9 cellular contexts compared by ENCODE assay signal in the genomic region with DNA sequence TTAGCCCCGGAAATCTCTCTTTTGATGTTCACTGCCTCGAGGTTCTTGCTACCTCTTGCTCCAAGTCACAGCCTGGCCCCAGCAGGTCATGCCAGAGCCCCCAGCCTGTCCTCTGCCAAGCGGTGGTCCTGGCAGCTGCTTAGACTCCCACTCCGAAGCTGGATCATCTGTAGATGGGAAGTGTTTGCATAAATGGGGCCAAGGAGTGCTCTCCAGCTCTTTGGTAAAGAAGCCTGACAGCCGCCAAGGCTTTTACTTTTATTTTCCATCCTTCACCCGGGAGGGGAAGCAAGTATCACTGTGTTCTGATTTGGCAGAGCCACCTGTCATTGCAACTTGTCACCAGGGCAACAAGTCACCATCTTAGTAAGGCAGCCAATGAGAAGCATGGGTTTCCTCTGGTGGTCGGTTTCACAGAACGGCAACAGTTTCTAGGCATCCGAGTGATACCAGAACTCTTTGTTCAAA. TPM values are rescaled to one million over a fixed set of nuclear protein-coding genes. Genes with fewer than 3 reads are reported as not detected.
DNase-seq lines count a peak whose midpoint lies in the region; ATAC-seq, FAIRE-seq and TF ChIP-seq lines count a peak whose summit lies in the region.
"Had no signal": no experiment of that assay in that cellular context is flagged by ENCODE, and none has a peak within 500 bp of the region (broad histone marks: within the 10 kb centered on the region; RNA-seq: fewer than 3 reads in every experiment).

No MANE protein-coding gene starts in this region.

- peak overlapping the region in 2 of 4 donors; percentile 57 to 67 for H3K27ac ChIP-seq in Peyer's patch
- no peak overlapping the region for H3K27ac ChIP-seq in aorta (ENCODE audit: low read depth in 1 of 2, low read length in 2 of 2)
- no peak overlapping the region for H3K27ac ChIP-seq in esophagus squamous epithelium
- H3K27ac ChIP-seq in H9 (ENCODE audit: insufficient read length, low read depth, low read length): no peak overlapping the region
- H3K27ac ChIP-seq: right lobe of liver had no signal

- H2AK5ac ChIP-seq in H9 (ENCODE audit: insufficient read length, low read length): no peak overlapping the region

- intact Hi-C loops in aorta (cut with DNase I) (loop anchor here in 1 of 2 donors (10.0 kb wide), 1 partner anchor 137 kb away; no protein-coding TSS in a partner anchor), esophagus squamous epithelium (cut with DNase I) (no loop called here)

- H3T11ph ChIP-seq in H9 (ENCODE audit: low read length): no peak overlapping the region

- 36 to 38% methylated on average over 9 of the region's 9 CpGs for WGBS in aorta, 2 donors
- WGBS in esophagus squamous epithelium, 2 donors: 24 to 27% methylated on average over 5 to 6 of the region's 9 CpGs
- WGBS in H9 (ENCODE audit: extremely low coverage, insufficient read length, low lambda C conversion rate): no CpG with 5 or more reads among the region's 9 CpGs

- H4K91ac ChIP-seq in H9 (ENCODE audit: insufficient read length, low read depth, low read length): no peak overlapping the region

- H3K4me2 ChIP-seq in H9 (ENCODE audit: insufficient read depth, insufficient read length, low read length): no peak overlapping the region

- no peaks in the 10 kb centered on the region for H3K9me3 Mint-ChIP-seq in H9

- no peak for TF ChIP-seq CTCF in Peyer's patch (IDR thresholded peaks at IDR 0.05)
- TF ChIP-seq CTCF in BE2C (IDR thresholded peaks at IDR 0.05; ENCODE audit: low read depth, low read length): no peak
- no peak for TF ChIP-seq CTCF in esophagus squamous epithelium (IDR thresholded peaks at IDR 0.05)
- no peak for TF ChIP-seq CTCF in H9 (conservative IDR thresholded peaks at IDR 0.05)

- DNase-seq in GM12892 (ENCODE audit: insufficient read length): peak; percentile 88
- peak in 2 of 3 donors; percentile 63 to 72 for DNase-seq in Peyer's patch
- peak; percentile 53 for DNase-seq in inferior parietal cortex (ENCODE audit: extremely low spot score)
- no peak for DNase-seq in BE2C
- no peak for DNase-seq in aorta
- DNase-seq in esophagus squamous epithelium (lab: John Stamatoyannopoulos, UW): no peak
- DNase-seq in H9: no peak
- DNase-seq: right lobe of liver had no signal

- H3K4me1 ChIP-seq in Peyer's patch (no peaks in the 10 kb centered on the region), BE2C (no peaks in the 10 kb centered on the region), aorta (ENCODE audit: control insufficient read depth in 1 of 2, insufficient read depth in 2 of 2, low read length in 2 of 2) (no peaks in the 10 kb centered on the region), esophagus squamous epithelium (peaks cover 0 to 17% (median 0%) of the 10 kb centered on the region in 3 donors), H9 (ENCODE audit: insufficient read depth, low read length) (no peaks in the 10 kb centered on the region)
- H3K4me1 ChIP-seq: right lobe of liver had no signal

- no peak overlapping the region; a peak in 1 of 7 replicates for H3K27ac Mint-ChIP-seq in H9

- no peak overlapping the region for H4K8ac ChIP-seq in H9 (replicated peaks; ENCODE audit: insufficient read length, low read depth, low read length)

- H3K79me1 ChIP-seq in H9 (ENCODE audit: insufficient read depth, low read depth, low read length, poor library complexity, severe bottlenecking): no peaks in the 10 kb centered on the region

- TF ChIP-seq POLR2A in GM12892 (IDR thresholded peaks at IDR 0.05; ENCODE audit: low read depth, low read length) (peak; percentile 43; the same call in 1 of the 2 replicates), Peyer's patch (IDR thresholded peaks at IDR 0.05) (no peak), esophagus squamous epithelium (IDR thresholded peaks at IDR 0.05) (no peak)

- H3K18ac ChIP-seq in H9 (ENCODE audit: insufficient read length, low read depth, low read length): no peak overlapping the region

- H3K79me2 ChIP-seq in H9 (ENCODE audit: insufficient read depth, low read length): no peaks in the 10 kb centered on the region

- no peaks in the 10 kb centered on the region for H3K23me2 ChIP-seq in H9 (ENCODE audit: insufficient read length, low read depth, low read length, poor library complexity, severe bottlenecking)

- ATAC-seq in GM21723 (IDR thresholded peaks at IDR 0.05; ENCODE audit: unreplicated experiment): peak; percentile 78
- ATAC-seq in aorta (ENCODE audit: low FRiP score): no peak

- H2BK120ac ChIP-seq in H9 (ENCODE audit: low read depth, low read length, poor library complexity, severe bottlenecking): no peak overlapping the region

- H4K20me1 ChIP-seq in H9 (ENCODE audit: control insufficient read depth, insufficient read depth, insufficient read length): no peaks in the 10 kb centered on the region

- no peak overlapping the region for H2BK12ac ChIP-seq in H9 (ENCODE audit: insufficient read length, low read depth, low read length)

- H3K4ac ChIP-seq in H9 (ENCODE audit: low read depth, low read length): no peak overlapping the region

- no peak overlapping the region for H2BK15ac ChIP-seq in H9 (ENCODE audit: low read depth, low read length)

- no peaks in the 10 kb centered on the region for H3K36me3 ChIP-seq in Peyer's patch
- H3K36me3 ChIP-seq in BE2C: no peaks in the 10 kb centered on the region
- no peaks in the 10 kb centered on the region for H3K36me3 ChIP-seq in aorta (ENCODE audit: control insufficient read depth in 1 of 2, insufficient read depth in 2 of 2, low read length in 1 of 2)
- no peaks in the 10 kb centered on the region for H3K36me3 ChIP-seq in esophagus squamous epithelium
- H3K36me3 ChIP-seq: right lobe of liver had no signal

- peak; percentile 83 for FAIRE-seq in GM12892 (lab: Jason Lieb, UNC)

- peak overlapping the region in 2 of 4 donors; percentile 24 to 32 for H3K4me3 ChIP-seq in Peyer's patch
- no peak overlapping the region for H3K4me3 ChIP-seq in BE2C (ENCODE audit: low read depth, low read length)
- H3K4me3 ChIP-seq in aorta (ENCODE audit: low read length in 2 of 2): no peak overlapping the region
- no peak overlapping the region for H3K4me3 ChIP-seq in esophagus squamous epithelium
- H3K4me3 ChIP-seq: right lobe of liver had no signal

- no peak overlapping the region for H2BK5ac ChIP-seq in H9 (ENCODE audit: insufficient read length, low read length)

- H3K36me3 Mint-ChIP-seq in H9 (ENCODE audit: insufficient read depth in 1 of 3, low read depth in 3 of 3): no peaks in the 10 kb centered on the region

- no peak overlapping the region for H3K56ac ChIP-seq in H9 (ENCODE audit: insufficient read length, low read depth, low read length)

- H3K27me3 ChIP-seq in Peyer's patch (no peaks in the 10 kb centered on the region), BE2C (peaks cover 40% of the 10 kb centered on the region), aorta (ENCODE audit: control insufficient read depth in 1 of 2, insufficient read depth in 2 of 2, low read length in 1 of 2) (no peaks in the 10 kb centered on the region), esophagus squamous epithelium (peaks cover 0 to 16% (median 0%) of the 10 kb centered on the region in 4 donors), H9 (ENCODE audit: insufficient read depth, low read length) (no peaks in the 10 kb centered on the region; the same call in 1 of the 2 replicates)
- H3K27me3 ChIP-seq: right lobe of liver had no signal

- H2AFZ ChIP-seq in H9 (ENCODE audit: low read length): no peak overlapping the region

- H2BK20ac ChIP-seq in H9 (ENCODE audit: low read depth, low read length, poor library complexity, severe bottlenecking): no peak overlapping the region

- no peak overlapping the region for H3K14ac ChIP-seq in H9 (ENCODE audit: insufficient read depth, low read length)

- H3K27me3 Mint-ChIP-seq in H9 (ENCODE audit: low read depth): peaks cover 87% of the 10 kb centered on the region

- H4K5ac ChIP-seq in H9 (ENCODE audit: insufficient read length, low read depth, low read length): no peak overlapping the region

- H3K4me1 Mint-ChIP-seq in H9: 0 out of 4 replicates have a peak, but pooled peaks cover 0 to 3% of the 10 kb centered on the region in 2 experiments

- H3K23ac ChIP-seq in H9 (ENCODE audit: insufficient read length, low read depth, low read length): no peak overlapping the region

- H3K4me3 Mint-ChIP-seq in H9: no peak overlapping the region

- H3K9ac ChIP-seq in H9 (ENCODE audit: extremely low read depth, insufficient read length, low read length): no peak overlapping the region

- H3K9me3 ChIP-seq in Peyer's patch (no peaks in the 10 kb centered on the region), BE2C (no peaks in the 10 kb centered on the region), aorta (ENCODE audit: control insufficient read depth, low read length) (no peaks in the 10 kb centered on the region), esophagus squamous epithelium (no peaks in the 10 kb centered on the region), H9 (ENCODE audit: control insufficient read depth, low read depth, low read length) (no peaks in the 10 kb centered on the region)
- H3K9me3 ChIP-seq: right lobe of liver had no signal

RNA-seq across cellular contexts. Expression of gene RETN, which starts 10.6 kb away (rescaled TPM):
- not detected for polyA plus RNA-seq in GM12892 (2012; ENCODE audit: missing spikeins)
- not detected for total RNA-seq in Peyer's patch
- not detected for polyA plus RNA-seq in BE2C (2012; ENCODE audit: insufficient read depth, insufficient read length, low read depth)
- total RNA-seq in aorta: not detected
- 1 to 10 TPM in 1 of 2 donors, not detected in 1; 2.6 TPM for polyA plus RNA-seq in aorta
- 10 to 100 TPM in 1 of 4 donors, not detected in 3; 28.1 TPM for total RNA-seq in esophagus squamous epithelium
- total RNA-seq in H9 (2021): not detected in 2 replicates

RNA-seq across cellular contexts. Expression of gene MCEMP1, which starts 18.6 kb away (rescaled TPM):
- polyA plus RNA-seq in GM12892 (2012; ENCODE audit: missing spikeins): not detected
- total RNA-seq in Peyer's patch (not detected), aorta (1 to 10 TPM in 1 of 2 donors, under 1 TPM in 1; 0.63 to 4.3 TPM), esophagus squamous epithelium (under 1 TPM in 2 of 4 donors, not detected in 2; 0.29 to 0.97 TPM), H9 (2021) (0.13 TPM in 1 of 2 replicates, not detected in the other)
- polyA plus RNA-seq in BE2C (2012; ENCODE audit: insufficient read depth, insufficient read length, low read depth): not detected
- 1 to 10 TPM in 1 of 2 donors, under 1 TPM in 1; 0.10 to 8.3 TPM for polyA plus RNA-seq in aorta

RNA-seq across cellular contexts. Expression of gene STXBP2, which starts 21.3 kb away (rescaled TPM):
- polyA plus RNA-seq in GM12892 (2012; ENCODE audit: missing spikeins): 60.6 TPM
- total RNA-seq in Peyer's patch: 100 to 1,000 TPM; 117 to 245 (median 199) TPM
- 2.0 TPM for polyA plus RNA-seq in BE2C (2012; ENCODE audit: insufficient read depth, insufficient read length, low read depth)
- total RNA-seq in aorta: 10 to 100 TPM; 30.3 to 35.4 TPM
- 10 to 100 TPM; 11.4 to 27.4 TPM for polyA plus RNA-seq in aorta
- 10 to 100 TPM; 44.7 to 76.6 (median 55.2) TPM for total RNA-seq in esophagus squamous epithelium
- total RNA-seq in H9 (2021): 80.3 and 92.5 TPM in 2 replicates

RNA-seq across cellular contexts. Expression of gene TRAPPC5, which starts 22.4 kb away (rescaled TPM):
- polyA plus RNA-seq in GM12892 (2012; ENCODE audit: missing spikeins): 46.2 TPM
- total RNA-seq in Peyer's patch (10 to 100 TPM; 18.2 to 55.8 (median 54.0) TPM), aorta (10 to 100 TPM; 54.0 to 60.1 TPM), esophagus squamous epithelium (10 to 100 TPM; 52.3 to 91.5 (median 77.4) TPM), H9 (2021) (77.4 and 87.8 TPM in 2 replicates)
- polyA plus RNA-seq in BE2C (2012; ENCODE audit: insufficient read depth, insufficient read length, low read depth): 514 TPM
- polyA plus RNA-seq in aorta: 10 to 100 TPM; 26.8 to 79.6 TPM

RNA-seq across cellular contexts. Expression of gene PCP2, which starts 24.7 kb away (rescaled TPM):
- 0.89 TPM for polyA plus RNA-seq in GM12892 (2012; ENCODE audit: missing spikeins)
- 10 to 100 TPM in 1 of 4 donors, 1 to 10 TPM in 2, not detected in 1; 2.3 to 13.4 (median 7.8) TPM for total RNA-seq in Peyer's patch
- polyA plus RNA-seq in BE2C (2012; ENCODE audit: insufficient read depth, insufficient read length, low read depth): not detected
- not detected for total RNA-seq in aorta
- not detected for polyA plus RNA-seq in aorta
- under 1 TPM in 2 of 4 donors, not detected in 2; 0.53 to 0.57 TPM for total RNA-seq in esophagus squamous epithelium
- total RNA-seq in H9 (2021): not detected in 2 replicates

Comparison
In these comparisons a context has a peak if more than half of its experiments do, and no peak if none do; other contexts are left out.
1. DNase-seq: peak in GM12892 (single experiment), Peyer's patch (2 of 3) and inferior parietal cortex (single experiment); none in BE2C (single experiment), aorta (0 of 2), esophagus squamous epithelium (single experiment) and H9 (single experiment).